In genomic region chr6:111541720-111542065, GRCh38 we compare ENCODE assay signal across 24 cellular contexts.
"Had no signal": no experiment of that assay in that cellular context is flagged by ENCODE, and none has a peak within 500 bp of the region (broad histone marks: within the 10 kb centered on the region; RNA-seq: fewer than 3 reads in every experiment).

No MANE protein-coding gene starts in this region.

- DNase-seq: activated CD4-positive, alpha-beta memory T cell treated with anti-CD3 and anti-CD28 coated beads, Interleukin-2, amount 10 ng/mL, durations not matched to agents 7 days and 5 days; activated CD4-positive, alpha-beta T cell treated with anti-CD3 and anti-CD28 coated beads for 4 hours; activated CD8-positive, alpha-beta memory T cell treated with anti-CD3 and anti-CD28 coated beads, Interleukin-2, amount 10 ng/mL, durations not matched to agents 7 days and 5 days; activated naive CD4-positive, alpha-beta T cell; activated naive CD8-positive, alpha-beta T cell treated with anti-CD3 and anti-CD28 coated beads for 36 hours; activated T-cell treated with anti-CD3 and anti-CD28 coated beads, Interleukin-2, amount 50 U/mL, for 1 hour; amniotic stem cell; cortex of kidney; effector CD4-positive, alpha-beta T cell; heart left ventricle; left lung; mesendoderm; naive thymus-derived CD8-positive, alpha-beta T cell; ovary; psoas muscle; right cardiac atrium; stimulated activated CD4-positive, alpha-beta T cell treated with anti-CD3 and anti-CD28 coated beads, Interleukin-2, amount 100 ng/mL, for 24 hours; stimulated activated naive CD4-positive, alpha-beta T cell treated with Interleukin-2 at 50 U/mL for 16 hours; SW 1271; T-helper 2 cell; transverse colon had no signal

- H3K4me3 ChIP-seq: gastroesophageal sphincter, heart left ventricle, left lung, ovary, transverse colon had no signal

- ATAC-seq: activated CD8-positive, alpha-beta memory T cell treated with anti-CD3 and anti-CD28 coated beads, Interleukin-2, amount 10 ng/mL, durations not matched to agents 7 days and 5 days; activated T-helper 17 cell treated with anti-CD3 and anti-CD28 coated beads, Interleukin-2, amount 50 U/mL, for 72 hours; esophagus mucosa; gastroesophageal sphincter; naive thymus-derived CD8-positive, alpha-beta T cell had no signal

- H3K36me3 ChIP-seq: gastroesophageal sphincter, heart left ventricle, left lung, ovary, transverse colon had no signal

- H3K27ac ChIP-seq: gastroesophageal sphincter, ovary, psoas muscle had no signal

- H3K9me3 ChIP-seq: gastroesophageal sphincter, heart left ventricle, left lung, ovary, psoas muscle, transverse colon had no signal

- H3K27me3 ChIP-seq: gastroesophageal sphincter, heart left ventricle, left lung, ovary, transverse colon had no signal
